Comparison of ENCODE assay signal across 21 cellular contexts in genomic region chr11:27816200-27816599, GRCh38.
DNase-seq lines count a peak whose midpoint lies in the region; ATAC-seq, FAIRE-seq and TF ChIP-seq lines count a peak whose summit lies in the region.
"Had no signal": no experiment of that assay in that cellular context is flagged by ENCODE, and none has a peak within 500 bp of the region (broad histone marks: within the 10 kb centered on the region; RNA-seq: fewer than 3 reads in every experiment).

No MANE protein-coding gene starts in this region.

- no peak overlapping the region for H2AK5ac ChIP-seq in H9 (ENCODE audit: insufficient read length, low read length)

- no peaks in the 10 kb centered on the region for H3K36me3 ChIP-seq in HepG2 (replicated peaks in 1 of 2; ENCODE audit: control insufficient read depth in 1 of 2, insufficient read depth in 2 of 2, low read length in 2 of 2)
- H3K36me3 ChIP-seq in right lobe of liver, result no peaks in the 10 kb centered on the region
- no peaks in the 10 kb centered on the region for H3K36me3 ChIP-seq in K562 (ENCODE audit: control insufficient read depth, insufficient read depth, low read length)
- no peaks in the 10 kb centered on the region for H3K36me3 ChIP-seq in CD8-positive, alpha-beta T cell (ENCODE audit: insufficient read depth, low read length)
- H3K36me3 ChIP-seq: BE2C, BLaER1 had no signal

- H3K9me1 ChIP-seq in K562 (ENCODE audit: control insufficient read depth, insufficient read depth, low read length), result no peaks in the 10 kb centered on the region

- no peak overlapping the region for H4K8ac ChIP-seq in H9 (replicated peaks; ENCODE audit: insufficient read length, low read depth, low read length)

- intact Hi-C loops in HepG2 (cut with micrococcal nuclease; ENCODE audit: unreplicated experiment), result no loop called here
- intact Hi-C loops in right lobe of liver (cut with DNase I), result no loop called here
- intact Hi-C loops in K562 (cut with micrococcal nuclease), result no loop called here
- intact Hi-C loops in CD8-positive, alpha-beta T cell (cut with DNase I, micrococcal nuclease), result no loop called here

- no peak overlapping the region for H3K4ac ChIP-seq in H9 (ENCODE audit: low read depth, low read length)

- H3T11ph ChIP-seq in H9 (ENCODE audit: low read length), result no peak overlapping the region

- H3K4me3 ChIP-seq in HepG2 (replicated peaks in 1 of 3; ENCODE audit: insufficient read depth in 1 of 3, low read depth in 2 of 3, low read length in 3 of 3), result no peak overlapping the region
- no peak overlapping the region for H3K4me3 ChIP-seq in right lobe of liver
- H3K4me3 ChIP-seq in K562, result no peak overlapping the region
- no peak overlapping the region for H3K4me3 ChIP-seq in CD8-positive, alpha-beta T cell (ENCODE audit: low read depth, low read length)
- H3K4me3 ChIP-seq: BLaER1 had no signal

- no peaks in the 10 kb centered on the region for H3K9me3 ChIP-seq in HepG2 (ENCODE audit: low read length)
- no peaks in the 10 kb centered on the region for H3K9me3 ChIP-seq in right lobe of liver
- no peaks in the 10 kb centered on the region for H3K9me3 ChIP-seq in H9 (ENCODE audit: control insufficient read depth, low read depth, low read length)
- no peaks in the 10 kb centered on the region for H3K9me3 ChIP-seq in K562 (replicated peaks; ENCODE audit: control insufficient read depth, insufficient read depth, low read depth, low read length)
- no peaks in the 10 kb centered on the region for H3K9me3 ChIP-seq in CD8-positive, alpha-beta T cell (ENCODE audit: low read length)
- H3K9me3 ChIP-seq: BE2C, BLaER1 had no signal

- no peak overlapping the region for H2BK20ac ChIP-seq in H9 (ENCODE audit: low read depth, low read length, poor library complexity, severe bottlenecking)

- H3K9ac ChIP-seq in HepG2 (ENCODE audit: insufficient read depth, low read depth, low read length) (no peak overlapping the region), H9 (ENCODE audit: extremely low read depth, insufficient read length, low read length) (no peak overlapping the region), K562 (ENCODE audit: insufficient read depth in 1 of 2, low read depth in 2 of 2, low read length in 2 of 2) (no peak overlapping the region)
- H3K9ac ChIP-seq: BLaER1 had no signal

- H3K27ac ChIP-seq in HepG2 (ENCODE audit: extremely low read length, insufficient read depth, low read length) (no peak overlapping the region), right lobe of liver (no peak overlapping the region), H9 (ENCODE audit: insufficient read length, low read depth, low read length) (no peak overlapping the region), K562 (ENCODE audit: extremely low read depth, low read depth, low read length) (no peak overlapping the region)
- no peak overlapping the region for H3K27ac ChIP-seq in CD8-positive, alpha-beta T cell (ENCODE audit: low read depth, low read length)
- H3K27ac ChIP-seq: 22Rv1, BLaER1 had no signal

- H3K4me1 Mint-ChIP-seq in H9, result no peaks in the 10 kb centered on the region
- no peaks in the 10 kb centered on the region for H3K4me1 Mint-ChIP-seq in CD8-positive, alpha-beta T cell (ENCODE audit: low read depth)
- H3K4me1 Mint-ChIP-seq: CD14-positive monocyte; CD4-positive, alpha-beta memory T cell; CD4-positive, CD25-positive, alpha-beta regulatory T cell had no signal

- no peak overlapping the region for H3K56ac ChIP-seq in H9 (ENCODE audit: insufficient read length, low read depth, low read length)

- H3K79me1 ChIP-seq in H9 (ENCODE audit: insufficient read depth, low read depth, low read length, poor library complexity, severe bottlenecking), result no peaks in the 10 kb centered on the region

- H3K27me3 ChIP-seq in HepG2 (ENCODE audit: control insufficient read depth in 1 of 2, insufficient read depth in 2 of 2, low read length in 2 of 2) (no peaks in the 10 kb centered on the region), right lobe of liver (no peaks in the 10 kb centered on the region), H9 (ENCODE audit: insufficient read depth, low read length) (no peaks in the 10 kb centered on the region), K562 (ENCODE audit: control insufficient read depth in 2 of 2, insufficient read depth in 2 of 2, low read length in 2 of 2) (no peaks in the 10 kb centered on the region)
- no peaks in the 10 kb centered on the region for H3K27me3 ChIP-seq in CD8-positive, alpha-beta T cell (ENCODE audit: insufficient read depth, low read length)
- H3K27me3 ChIP-seq: BE2C, BLaER1 had no signal

- no peak overlapping the region for H4K5ac ChIP-seq in H9 (ENCODE audit: insufficient read length, low read depth, low read length)

- TF ChIP-seq CTCF in HepG2 (CRISPR knock-in tag; IDR thresholded peaks at IDR 0.05) (no peak), right lobe of liver (IDR thresholded peaks at IDR 0.05) (no peak), H9 (conservative IDR thresholded peaks at IDR 0.05) (no peak), K562 (IDR thresholded peaks at IDR 0.05 in 2 of 3, conservative IDR thresholded peaks at IDR 0.05 in 1 of 3; ENCODE audit: insufficient read depth in 2 of 3, low read depth in 1 of 3, low read length in 3 of 3) (no peak)
- TF ChIP-seq CTCF in CD8-positive, alpha-beta T cell (IDR thresholded peaks at IDR 0.05), result no peak

- no peak overlapping the region for H2BK12ac ChIP-seq in H9 (ENCODE audit: insufficient read length, low read depth, low read length)

- WGBS in HepG2 (ENCODE audit: low lambda C conversion rate), result 0% methylated on average over 1 of the region's 1 CpG
- WGBS in right lobe of liver (ENCODE audit: insufficient coverage, low coverage, low lambda C conversion rate, missing lambda C conversion rate), result 53% methylated on average over 1 of the region's 1 CpG
- no CpG with 5 or more reads among the region's 1 CpG for WGBS in H9 (ENCODE audit: extremely low coverage, insufficient read length, low lambda C conversion rate)
- WGBS in K562 (ENCODE audit: insufficient coverage, low coverage, missing lambda C conversion rate), result 6% methylated on average over 1 of the region's 1 CpG

- no peak overlapping the region for H3K23ac ChIP-seq in H9 (ENCODE audit: insufficient read length, low read depth, low read length)

- no peak overlapping the region for H3K14ac ChIP-seq in H9 (ENCODE audit: insufficient read depth, low read length)

- H3K9me3 Mint-ChIP-seq in H9, result no peaks in the 10 kb centered on the region
- H3K9me3 Mint-ChIP-seq in CD8-positive, alpha-beta T cell, result peaks cover 2% of the 10 kb centered on the region

- TF ChIP-seq EP300 in HepG2 (IDR thresholded peaks at IDR 0.05; ENCODE audit: low read depth in 2 of 2, low read length in 2 of 2) (no peak), HepG2 (CRISPR knock-in tag; IDR thresholded peaks at IDR 0.05; ENCODE audit: borderline replicate concordance) (no peak), K562 (IDR thresholded peaks at IDR 0.05; ENCODE audit: low read length) (no peak)

- ATAC-seq in HepG2 (no peak), right lobe of liver (no peak), K562 (no peak)
- no peak for ATAC-seq in CD8-positive, alpha-beta T cell

- no peak overlapping the region for H2BK5ac ChIP-seq in H9 (ENCODE audit: insufficient read length, low read length)

- no peak overlapping the region for H3K27ac Mint-ChIP-seq in H9
- H3K27ac Mint-ChIP-seq in CD8-positive, alpha-beta T cell, result no peak overlapping the region
- H3K27ac Mint-ChIP-seq: CD14-positive monocyte; CD4-positive, alpha-beta memory T cell; CD4-positive, CD25-positive, alpha-beta regulatory T cell had no signal

- H3K4me2 ChIP-seq in HepG2 (ENCODE audit: low read depth, low read length) (no peak overlapping the region), H9 (ENCODE audit: insufficient read depth, insufficient read length, low read length) (no peak overlapping the region), K562 (ENCODE audit: insufficient read depth, low read length) (no peak overlapping the region)
- H3K4me2 ChIP-seq: BLaER1 had no signal

- no peaks in the 10 kb centered on the region for H3K36me3 Mint-ChIP-seq in H9 (ENCODE audit: insufficient read depth in 1 of 3, low read depth in 3 of 3)
- no peaks in the 10 kb centered on the region for H3K36me3 Mint-ChIP-seq in CD8-positive, alpha-beta T cell
- H3K36me3 Mint-ChIP-seq: CD14-positive monocyte; CD4-positive, alpha-beta memory T cell; CD4-positive, CD25-positive, alpha-beta regulatory T cell had no signal

- TF ChIP-seq RAD21 in HepG2 (CRISPR knock-in tag; IDR thresholded peaks at IDR 0.05) (no peak), K562 (CRISPR knock-in tag; conservative IDR thresholded peaks at IDR 0.05 in 1 of 2, IDR thresholded peaks at IDR 0.05 in 1 of 2) (no peak)

- no peak overlapping the region for H2BK15ac ChIP-seq in H9 (ENCODE audit: low read depth, low read length)

- H4K20me1 ChIP-seq in HepG2 (ENCODE audit: insufficient read depth, low read length) (no peaks in the 10 kb centered on the region), H9 (ENCODE audit: control insufficient read depth, insufficient read depth, insufficient read length) (no peaks in the 10 kb centered on the region), K562 (replicated peaks; ENCODE audit: control insufficient read depth, insufficient read depth, low read length) (no peaks in the 10 kb centered on the region)
- H4K20me1 ChIP-seq: BLaER1 had no signal

- no peaks in the 10 kb centered on the region for H3K79me2 ChIP-seq in HepG2 (ENCODE audit: insufficient read depth, low read length)
- H3K79me2 ChIP-seq in H9 (ENCODE audit: insufficient read depth, low read length), result no peaks in the 10 kb centered on the region
- H3K79me2 ChIP-seq in K562 (ENCODE audit: control insufficient read depth, insufficient read depth, low read length), result no peaks in the 10 kb centered on the region

- DNase-seq in HepG2 (ENCODE audit: low spot score) (no peak), right lobe of liver (no peak), H9 (no peak), K562 (ENCODE audit: extremely low read depth in 1 of 4, low spot score in 3 of 4) (no peak), DMS53 (lab: John Stamatoyannopoulos, UW) (no peak)
- no peak for DNase-seq in CD8-positive, alpha-beta T cell
- DNase-seq: ACHN; BE2C; C1 segment of cervical spinal cord; CD4-positive, alpha-beta memory T cell; CD4-positive, CD25-positive, alpha-beta regulatory T cell; DMS 273 treated with DMSO at 0.1 percent for 48 hours; DMS153; DMS79 treated with DMSO at 0.1 percent for 48 hours; GF-D8 had no signal

- H4K91ac ChIP-seq in H9 (ENCODE audit: insufficient read length, low read depth, low read length), result no peak overlapping the region

- POLR2A ChIA-PET in HepG2 (lab: Yijun Ruan, JAX) (no interaction called here), K562 (lab: Yijun Ruan, JAX) (no interaction called here)
- POLR2A ChIA-PET in CD8-positive, alpha-beta T cell (lab: Charles Lee), result no interaction called here

- CTCF ChIA-PET in HepG2 (lab: Yijun Ruan, JAX; ENCODE audit: low intra/inter-chr PET ratio, low total read pairs), result no interaction called here
- CTCF ChIA-PET in K562 (lab: Yijun Ruan, JAX; ENCODE audit: low intra/inter-chr PET ratio), result no interaction called here
- CTCF ChIA-PET in CD8-positive, alpha-beta T cell (lab: Charles Lee), result no interaction called here

- FAIRE-seq in HepG2 (lab: Jason Lieb, UNC) (no peak), K562 (lab: Jason Lieb, UNC) (no peak)
- FAIRE-seq: G401.6, GM12891, GM19239 had no signal

- H3K18ac ChIP-seq in H9 (ENCODE audit: insufficient read length, low read depth, low read length), result peak overlapping the region; percentile 25

- no TSS peak for BruUV-seq in HepG2 (replicated peaks; lab: Mats Ljungman, UMichigan)
- BruUV-seq in K562 (replicated peaks; lab: Mats Ljungman, UMichigan), result no TSS peak

- no peaks in the 10 kb centered on the region for H3K23me2 ChIP-seq in H9 (ENCODE audit: insufficient read length, low read depth, low read length, poor library complexity, severe bottlenecking)

- no peak overlapping the region for H2BK120ac ChIP-seq in H9 (ENCODE audit: low read depth, low read length, poor library complexity, severe bottlenecking)

- H3K4me3 Mint-ChIP-seq in H9, result no peak overlapping the region
- no peak overlapping the region for H3K4me3 Mint-ChIP-seq in CD8-positive, alpha-beta T cell
- H3K4me3 Mint-ChIP-seq: CD14-positive monocyte; CD4-positive, alpha-beta memory T cell; CD4-positive, CD25-positive, alpha-beta regulatory T cell had no signal

- no peak for TF ChIP-seq POLR2A in HepG2 (IDR thresholded peaks at IDR 0.05; ENCODE audit: insufficient read depth in 1 of 2, low read depth in 2 of 2, low read length in 2 of 2)
- TF ChIP-seq POLR2A in right lobe of liver (IDR thresholded peaks at IDR 0.05), result no peak
- no peak for TF ChIP-seq POLR2A in K562 (conservative IDR thresholded peaks at IDR 0.05)

- peaks cover 4% of the 10 kb centered on the region for H3K27me3 Mint-ChIP-seq in H9 (ENCODE audit: low read depth)
- no peaks in the 10 kb centered on the region for H3K27me3 Mint-ChIP-seq in CD8-positive, alpha-beta T cell (ENCODE audit: low read depth)
- H3K27me3 Mint-ChIP-seq: CD4-positive, CD25-positive, alpha-beta regulatory T cell had no signal

- in situ Hi-C loops in HepG2 (cut with HindIII; ENCODE audit: extremely low pct_ligation_motif_present, low pct_unique_long_range_greater_than_20kb), result no loop called here
- in situ Hi-C loops in K562 (cut with MboI), result no loop called here

- H3K4me1 ChIP-seq in HepG2 (ENCODE audit: insufficient read depth, low read length) (no peaks in the 10 kb centered on the region), right lobe of liver (no peaks in the 10 kb centered on the region), H9 (ENCODE audit: insufficient read depth, low read length) (no peaks in the 10 kb centered on the region), K562 (replicated peaks in 1 of 2; ENCODE audit: control insufficient read depth in 2 of 2, insufficient read depth in 2 of 2, low read length in 2 of 2) (no peaks in the 10 kb centered on the region)
- H3K4me1 ChIP-seq in CD8-positive, alpha-beta T cell (ENCODE audit: insufficient read depth, low read length), result no peaks in the 10 kb centered on the region
- H3K4me1 ChIP-seq: BE2C, BLaER1 had no signal

- H2AFZ ChIP-seq in HepG2 (ENCODE audit: low read length) (no peak overlapping the region), H9 (ENCODE audit: low read length) (no peak overlapping the region), K562 (ENCODE audit: low read depth, low read length) (no peak overlapping the region)

Comparison
In these comparisons a context has a peak if more than half of its experiments do, and no peak if none do; other contexts are left out.
1. Of the 241 proteins assayed by ChIP-seq in both HepG2 and K562: peak only in HepG2: MAFF and MAFK; only in K562: none; in both: none; in neither: 239.